ENCODE assay signal across 8 cellular contexts in genomic region chr7:100694196-100694745, GRCh38. TPM values are rescaled to one million over a fixed set of nuclear protein-coding genes. Genes with fewer than 3 reads are reported as not detected.
DNase-seq lines count a peak whose midpoint lies in the region; ATAC-seq and TF ChIP-seq lines count a peak whose summit lies in the region.

TSS of gene GIGYF1 (minus strand) at chr7:100694250. CDS start at chr7:100688238, 6,012 bp downstream.

- peak within 1 kb of the TSS; percentile 76 for H2BK120ac ChIP-seq in trophoblast cell (ENCODE audit: insufficient read depth, low read length, poor library complexity)

- H3K14ac ChIP-seq in trophoblast cell (ENCODE audit: low read length): peak within 1 kb of the TSS; percentile 66

- peaks cover 10% of the 10 kb centered on the region for H3K79me1 ChIP-seq in trophoblast cell (ENCODE audit: low read length)

- H4K20me1 ChIP-seq in BLaER1 treated with 17β-estradiol and CSF1 and Interleukin-3, amounts not matched to agents 10 nM and 100 nM: peaks cover 38 to 45% (median 43%) of the 10 kb centered on the region in 11 experiments
- H4K20me1 ChIP-seq in Karpas-422 (ENCODE audit: insufficient read depth, low read depth, low read length) (peaks cover 27% of the 10 kb centered on the region), SU-DHL-6 (ENCODE audit: low read depth, low read length) (peaks cover 9% of the 10 kb centered on the region; the same call in 1 of the 2 replicates)

- TF ChIP-seq CTCF in SU-DHL-6 (IDR thresholded peaks at IDR 0.05; ENCODE audit: insufficient read depth, low read length, poor library complexity, severe bottlenecking): no peak
- no peak for TF ChIP-seq CTCF in adrenal gland (IDR thresholded peaks at IDR 0.05)
- no peak for TF ChIP-seq CTCF in heart left ventricle (IDR thresholded peaks at IDR 0.05)
- TF ChIP-seq CTCF in vagina (IDR thresholded peaks at IDR 0.05): no peak

- H3K9me2 ChIP-seq in Karpas-422 (replicated peaks; ENCODE audit: insufficient read depth, low read length): no peaks in the 10 kb centered on the region
- H3K9me2 ChIP-seq in SU-DHL-6 (replicated peaks; ENCODE audit: insufficient read depth, low read length): no peaks in the 10 kb centered on the region

- H3K27ac ChIP-seq in BLaER1 treated with 17β-estradiol and CSF1 and Interleukin-3, amounts not matched to agents 10 nM and 100 nM: peak within 1 kb of the TSS; percentile 88 to 96 (median 95)
- H3K27ac ChIP-seq in Karpas-422 (ENCODE audit: low read length) (0 out of 2 replicates have a peak within 1 kb of the TSS, but pooled peaks have one; percentile 1), SU-DHL-6 (ENCODE audit: low read depth, low read length) (no peak within 1 kb of the TSS), adrenal gland (peak within 1 kb of the TSS in 4 of 5 donors; percentile 29 to 92 (median 84)), heart left ventricle (peak within 1 kb of the TSS; percentile 3 to 90 (median 78)), trophoblast cell (ENCODE audit: low read depth, low read length) (peak within 1 kb of the TSS; percentile 29), vagina (peak within 1 kb of the TSS; percentile 95)

- H3K9ac ChIP-seq in BLaER1 treated with 17β-estradiol and CSF1 and Interleukin-3, amounts not matched to agents 10 nM and 100 nM: peak within 1 kb of the TSS; percentile 96 to 99 (median 97)
- H3K9ac ChIP-seq in Karpas-422 (ENCODE audit: low read length) (peak within 1 kb of the TSS; percentile 86), SU-DHL-6 (ENCODE audit: low read length) (peak within 1 kb of the TSS; percentile 88), trophoblast cell (ENCODE audit: low read length) (peak within 1 kb of the TSS; percentile 75)

- H4K12ac ChIP-seq in trophoblast cell (ENCODE audit: low read depth, low read length): peak within 1 kb of the TSS; percentile 65

- peak within 1 kb of the TSS; percentile 87 for H3K18ac ChIP-seq in trophoblast cell (ENCODE audit: low read length)

- H3K4me3 ChIP-seq in BLaER1 treated with 17β-estradiol and CSF1 and Interleukin-3, amounts not matched to agents 10 nM and 100 nM: peak within 1 kb of the TSS; percentile 91 to 99 (median 98)
- peak within 1 kb of the TSS; percentile 94 for H3K4me3 ChIP-seq in Karpas-422 (ENCODE audit: low read length)
- peak within 1 kb of the TSS; percentile 77 for H3K4me3 ChIP-seq in SU-DHL-6 (ENCODE audit: insufficient read depth, low read length, poor library complexity, severe bottlenecking)
- H3K4me3 ChIP-seq in adrenal gland: peak within 1 kb of the TSS in 3 of 4 donors; percentile 56 to 94 (median 72)
- peak within 1 kb of the TSS; percentile 74 to 100 (median 91) for H3K4me3 ChIP-seq in heart left ventricle
- peak within 1 kb of the TSS; percentile 83 for H3K4me3 ChIP-seq in trophoblast cell (ENCODE audit: low read depth, low read length)
- H3K4me3 ChIP-seq in vagina: peak within 1 kb of the TSS; percentile 91 to 100

- 0 to 1% (median 0%) methylated on average over 5 to 61 of the region's 81 CpGs for WGBS in adrenal gland, 4 donors
- 0 to 11% (median 1%) methylated on average over 2 to 67 of the region's 81 CpGs for WGBS in heart left ventricle, 4 donors
- no CpG with 5 or more reads among the region's 81 CpGs for WGBS in trophoblast cell (ENCODE audit: extremely low coverage, insufficient coverage, insufficient read length)

- peak within 1 kb of the TSS; percentile 88 for H4K91ac ChIP-seq in trophoblast cell (ENCODE audit: low read depth, low read length)

- H3K4ac ChIP-seq in trophoblast cell (ENCODE audit: low read depth, low read length): peak within 1 kb of the TSS; percentile 95

- no peaks in the 10 kb centered on the region for H3K9me3 ChIP-seq in BLaER1 treated with 17β-estradiol and CSF1 and Interleukin-3, amounts not matched to agents 10 nM and 100 nM (replicated peaks in 1 of 11)
- no peaks in the 10 kb centered on the region for H3K9me3 ChIP-seq in Karpas-422 (ENCODE audit: low read length)
- no peaks in the 10 kb centered on the region for H3K9me3 ChIP-seq in SU-DHL-6 (ENCODE audit: insufficient read depth, low read length)
- no peaks in the 10 kb centered on the region for H3K9me3 ChIP-seq in adrenal gland (replicated peaks in 1 of 3)
- H3K9me3 ChIP-seq in heart left ventricle: no peaks in the 10 kb centered on the region
- H3K9me3 ChIP-seq in trophoblast cell (ENCODE audit: insufficient read depth, low read depth, low read length): no peaks in the 10 kb centered on the region
- H3K9me3 ChIP-seq in vagina: no peaks in the 10 kb centered on the region

- no peaks in the 10 kb centered on the region for H3K27me3 ChIP-seq in BLaER1 treated with 17β-estradiol and CSF1 and Interleukin-3, amounts not matched to agents 10 nM and 100 nM
- H3K27me3 ChIP-seq in Karpas-422 (ENCODE audit: low read length) (no peaks in the 10 kb centered on the region), SU-DHL-6 (ENCODE audit: low read length) (no peaks in the 10 kb centered on the region), adrenal gland (no peaks in the 10 kb centered on the region), heart left ventricle (no peaks in the 10 kb centered on the region), trophoblast cell (ENCODE audit: insufficient read depth, low read length) (no peaks in the 10 kb centered on the region), vagina (no peaks in the 10 kb centered on the region)

- peak within 1 kb of the TSS; percentile 55 for H2BK5ac ChIP-seq in trophoblast cell (ENCODE audit: low read depth, low read length, poor library complexity)

- ATAC-seq in GM19452 (IDR thresholded peaks at IDR 0.05; ENCODE audit: unreplicated experiment) (peak; percentile 47), heart left ventricle (peak in 3 of 4 donors; percentile 33 to 54 (median 50))

- TF ChIP-seq POLR2A in adrenal gland (IDR thresholded peaks at IDR 0.05): no peak
- TF ChIP-seq POLR2A in heart left ventricle (IDR thresholded peaks at IDR 0.05): no peak
- TF ChIP-seq POLR2A in vagina (IDR thresholded peaks at IDR 0.05): no peak

- DNase-seq in Karpas-422: peak; percentile 85
- DNase-seq in adrenal gland: peak; percentile 70 to 81 (median 78)
- DNase-seq in heart left ventricle: peak; percentile 80 to 89 (median 83)
- DNase-seq in trophoblast cell: peak; percentile 42 to 65
- no peak for DNase-seq in vagina (ENCODE audit: extremely low spot score in 2 of 2)

- intact Hi-C loops in adrenal gland (cut with DNase I): no loop called here
- intact Hi-C loops in heart left ventricle (cut with DNase I): loop anchor here (5.0 to 10.0 kb wide), 9 partner anchors 82 to 229 kb away; partner anchors contain the start of genes MOSPD3 (in 3 of the 10), SPACDR (in 2 of the 10), TSC22D4 (in 2 of the 10) and FBXO24 (in 1 of the 10)
- intact Hi-C loops in vagina (cut with DNase I): loop anchor here (5.0 kb wide), 3 partner anchors 92 to 227 kb away; partner anchors contain the start of gene PCOLCE

- H3K23ac ChIP-seq in trophoblast cell (ENCODE audit: low read length): peak within 1 kb of the TSS; percentile 1

- peak within 1 kb of the TSS; percentile 95 to 99 (median 98) for H3K4me2 ChIP-seq in BLaER1 treated with 17β-estradiol and CSF1 and Interleukin-3, amounts not matched to agents 10 nM and 100 nM
- H3K4me2 ChIP-seq in Karpas-422 (ENCODE audit: low read depth, low read length, poor library complexity, severe bottlenecking): peak within 1 kb of the TSS; percentile 94
- H3K4me2 ChIP-seq in SU-DHL-6 (ENCODE audit: low read depth, low read length, poor library complexity, severe bottlenecking): peak within 1 kb of the TSS; percentile 91
- H3K4me2 ChIP-seq in trophoblast cell (ENCODE audit: low read length): peak within 1 kb of the TSS; percentile 88

- H2AK5ac ChIP-seq in trophoblast cell (ENCODE audit: low read length): peak within 1 kb of the TSS; percentile 52

- H3F3A ChIP-seq in SU-DHL-6 (ENCODE audit: insufficient read depth): peaks cover 24% of the 10 kb centered on the region

- H2AFZ ChIP-seq in Karpas-422 (ENCODE audit: low read length): peak within 1 kb of the TSS; percentile 81; the same call in 1 of the 2 replicates
- H2AFZ ChIP-seq in SU-DHL-6 (ENCODE audit: low read depth, low read length, severe bottlenecking): peak within 1 kb of the TSS; percentile 85
- peak within 1 kb of the TSS; percentile 50 for H2AFZ ChIP-seq in trophoblast cell (ENCODE audit: insufficient read depth, low read length, poor library complexity)

- H3K4me1 ChIP-seq in BLaER1 treated with 17β-estradiol and CSF1 and Interleukin-3, amounts not matched to agents 10 nM and 100 nM: peaks cover 38 to 54% (median 46%) of the 10 kb centered on the region in 10 experiments
- H3K4me1 ChIP-seq in Karpas-422 (ENCODE audit: low read length): peaks cover 38% of the 10 kb centered on the region
- H3K4me1 ChIP-seq in adrenal gland (replicated peaks in 1 of 2): peaks cover 10 to 44% of the 10 kb centered on the region in 2 donors
- peaks cover 5 to 49% (median 43%) of the 10 kb centered on the region in 12 donors for H3K4me1 ChIP-seq in heart left ventricle
- peaks cover 12 to 14% of the 10 kb centered on the region in 2 experiments for H3K4me1 ChIP-seq in trophoblast cell (ENCODE audit: control insufficient read depth in 1 of 2, insufficient read depth in 2 of 2, low read length in 2 of 2)
- peaks cover 50% of the 10 kb centered on the region for H3K4me1 ChIP-seq in vagina

- peaks cover 0 to 13% (median 0%) of the 10 kb centered on the region in 11 experiments; a peak in 7 of 22 replicates for H3K36me3 ChIP-seq in BLaER1 treated with 17β-estradiol and CSF1 and Interleukin-3, amounts not matched to agents 10 nM and 100 nM
- H3K36me3 ChIP-seq in Karpas-422 (ENCODE audit: insufficient read depth, low read length): peaks cover 4% of the 10 kb centered on the region; the same call in 1 of the 2 replicates
- H3K36me3 ChIP-seq in SU-DHL-6 (ENCODE audit: low read length): no peaks in the 10 kb centered on the region
- no peaks in the 10 kb centered on the region for H3K36me3 ChIP-seq in adrenal gland (replicated peaks in 1 of 2)
- H3K36me3 ChIP-seq in heart left ventricle: peaks cover 0 to 2% (median 0%) of the 10 kb centered on the region in 9 donors
- peaks cover 0 to 6% of the 10 kb centered on the region in 2 experiments for H3K36me3 ChIP-seq in trophoblast cell (ENCODE audit: control insufficient read depth in 1 of 2, insufficient read depth in 2 of 2, low read length in 2 of 2)
- no peaks in the 10 kb centered on the region for H3K36me3 ChIP-seq in vagina

- peak within 1 kb of the TSS; percentile 88 for H4K8ac ChIP-seq in trophoblast cell (ENCODE audit: low read depth, low read length)

- H3K79me2 ChIP-seq in Karpas-422 (ENCODE audit: low read length) (peaks cover 43% of the 10 kb centered on the region), SU-DHL-6 (ENCODE audit: insufficient read depth, low read length) (peaks cover 31% of the 10 kb centered on the region), trophoblast cell (ENCODE audit: control insufficient read depth, insufficient read depth, low read length, poor library complexity) (peaks cover 23% of the 10 kb centered on the region)

- peak within 1 kb of the TSS; percentile 47 for H2BK12ac ChIP-seq in trophoblast cell (ENCODE audit: low read length)

RNA-seq across cellular contexts. Expression of gene GIGYF1, which starts in this region (rescaled TPM):
- total RNA-seq in Karpas-422 (2014; rRNA removed; shearing (Covaris generic); ENCODE audit: low replicate concordance): 16.3 and 38.2 TPM in 2 replicates
- total RNA-seq in adrenal gland (10 to 100 TPM; 19.1 to 62.2 (median 25.9) TPM), heart left ventricle (10 to 100 TPM; 14.1 to 31.7 (median 23.2) TPM), vagina (20.6 TPM)
- polyA plus RNA-seq in adrenal gland (100 to 1,000 TPM in 1 of 3 donors, 10 to 100 TPM in 1, 1 to 10 TPM in 1; 5.4 to 167 (median 49.8) TPM), heart left ventricle (10 to 100 TPM; 12.9 to 23.8 TPM)
- polyA plus RNA-seq in trophoblast cell (2013): 16.4 and 17.3 TPM in 2 replicates

Comparison
In these comparisons a context has a peak if more than half of its experiments do, and no peak if none do; other contexts are left out.
1. DNase-seq: peak in Karpas-422 (single experiment), adrenal gland (7 of 7), heart left ventricle (5 of 5) and trophoblast cell (2 of 2); none in vagina (0 of 2).
2. intact Hi-C loops: an anchor here in heart left ventricle (5.0 to 10.0 kb wide) and vagina (5.0 kb wide); none called in adrenal gland.
3. Peak in every context shown above with its lines, with median percentiles within 50 percentile points of each other: H3K4me2 ChIP-seq, H3K4me3 ChIP-seq, H3K9ac ChIP-seq and H2AFZ ChIP-seq.